In genomic region chr20:48791014-48791413, GRCh38 we compare ENCODE assay signal across 8 cellular contexts. TPM values are rescaled to one million over a fixed set of nuclear protein-coding genes. Genes with fewer than 3 reads are reported as not detected.
DNase-seq lines count a peak whose midpoint lies in the region; ATAC-seq and TF ChIP-seq lines count a peak whose summit lies in the region.

No MANE protein-coding gene starts in this region.

- H3K27me3 ChIP-seq in sigmoid colon: peaks cover 0 to 6% (median under 1%) of the 10 kb centered on the region in 3 donors

- TF ChIP-seq POLR2A in sigmoid colon (IDR thresholded peaks at IDR 0.05): no peak

- H3K27ac ChIP-seq in sigmoid colon: no peak overlapping the region

- no peaks in the 10 kb centered on the region for H3K4me1 ChIP-seq in sigmoid colon

- H3K9me3 ChIP-seq in sigmoid colon: no peaks in the 10 kb centered on the region

- no peak for TF ChIP-seq CTCF in choroid plexus epithelial cell (conservative IDR thresholded peaks at IDR 0.05; ENCODE audit: low read depth, low read length)
- TF ChIP-seq CTCF in sigmoid colon (IDR thresholded peaks at IDR 0.05): no peak

- ATAC-seq in GM21367 (IDR thresholded peaks at IDR 0.05; ENCODE audit: unreplicated experiment) (no peak), GM21619 (IDR thresholded peaks at IDR 0.05; ENCODE audit: unreplicated experiment) (no peak)

- WGBS in sigmoid colon, 2 donors: 15 to 43% methylated on average over 11 of the region's 11 CpGs

- TF ChIP-seq EP300 in sigmoid colon (IDR thresholded peaks at IDR 0.05): no peak

- intact Hi-C loops in sigmoid colon (cut with DNase I): no loop called here

- H3K4me3 ChIP-seq in choroid plexus epithelial cell (ENCODE audit: low read depth, low read length): no peak overlapping the region
- no peak overlapping the region for H3K4me3 ChIP-seq in sigmoid colon

- H3K36me3 ChIP-seq in sigmoid colon: no peaks in the 10 kb centered on the region

- peak; percentile 31 for DNase-seq in NCI-H2029 (lab: John Stamatoyannopoulos, UW)
- no peak for DNase-seq in NCI-H2029 treated with DMSO at 0.1 percent for 48 hours (lab: John Stamatoyannopoulos, UW)
- peak; percentile 81 for DNase-seq in NCI-H2227 (lab: John Stamatoyannopoulos, UW; ENCODE audit: unreplicated experiment)
- DNase-seq in choroid plexus epithelial cell (ENCODE audit: low read depth): peak; percentile 26
- peak; percentile 11 for DNase-seq in sigmoid colon
- DNase-seq in stimulated activated CD4-positive, alpha-beta T cell treated with anti-CD3 and anti-CD28 coated beads, Interleukin-1b, Interleukin-23, amount 100 ng/mL, for 48 hours: no peak

RNA-seq across cellular contexts. Expression of gene PREX1, which starts 36.8 kb away (rescaled TPM):
- 10 to 100 TPM; 12.8 to 21.0 (median 17.3) TPM for total RNA-seq in sigmoid colon
- polyA plus RNA-seq in sigmoid colon: 10 to 100 TPM in 1 of 3 donors, 1 to 10 TPM in 2; 5.4 to 22.9 (median 6.7) TPM

Comparison
In these comparisons a context has a peak if more than half of its experiments do, and no peak if none do; other contexts are left out.
1. DNase-seq: peak in NCI-H2029 (single experiment), NCI-H2227 (single experiment), choroid plexus epithelial cell (single experiment) and sigmoid colon (single experiment); none in NCI-H2029 treated with DMSO at 0.1 percent for 48 hours (single experiment) and stimulated activated CD4-positive, alpha-beta T cell treated with anti-CD3 and anti-CD28 coated beads, Interleukin-1b, Interleukin-23, amount 100 ng/mL, for 48 hours (single experiment).